8 cellular contexts compared by ENCODE assay signal in genomic region chr6:124870611-124871201, GRCh38.
A peak's percentile ranks its signal among the peaks of the same experiment; 100 is the strongest.
DNase-seq lines count a peak whose midpoint lies in the region; ATAC-seq and TF ChIP-seq lines count a peak whose summit lies in the region.

No MANE protein-coding gene starts in this region.

- peaks cover 12% of the 10 kb centered on the region for H3K4me1 Mint-ChIP-seq in endothelial cell (ENCODE audit: unreplicated experiment)

- peak; percentile 36; the same call in 1 of the 2 replicates for TF ChIP-seq CTCF in GM12874 (IDR thresholded peaks at IDR 0.05; ENCODE audit: insufficient read depth, low read depth, low read length)
- peak; percentile 57 for TF ChIP-seq CTCF in endothelial cell (IDR thresholded peaks at IDR 0.05; ENCODE audit: unreplicated experiment)

- H3K4me3 Mint-ChIP-seq in endothelial cell (ENCODE audit: unreplicated experiment), result no peak overlapping the region

- DNase-seq in NCI-H69 (lab: John Stamatoyannopoulos, UW), result peak; percentile 78
- no peak for DNase-seq in endothelial cell (ENCODE audit: low spot score)
- peak; percentile 44 for DNase-seq in renal cortical epithelial cell (ENCODE audit: low read depth)
- no peak for DNase-seq in MV-4-11 (lab: John Stamatoyannopoulos, UW)
- no peak for DNase-seq in HPDE6-E6E7 (ENCODE audit: extremely low spot score)
- no peak for DNase-seq in COLO668 (lab: John Stamatoyannopoulos, UW; ENCODE audit: unreplicated experiment)

- ATAC-seq in HG03521 (IDR thresholded peaks at IDR 0.05; ENCODE audit: unreplicated experiment), result no peak

- H3K9me3 Mint-ChIP-seq in endothelial cell (ENCODE audit: unreplicated experiment), result no peaks in the 10 kb centered on the region

- no peaks in the 10 kb centered on the region for H3K27me3 Mint-ChIP-seq in endothelial cell (ENCODE audit: unreplicated experiment)

- H3K36me3 Mint-ChIP-seq in endothelial cell (ENCODE audit: low read depth, unreplicated experiment), result no peaks in the 10 kb centered on the region

- H3K27ac Mint-ChIP-seq in endothelial cell (ENCODE audit: unreplicated experiment), result no peak overlapping the region

Comparison
In these comparisons a context has a peak if more than half of its experiments do, and no peak if none do; other contexts are left out.
1. DNase-seq: peak in NCI-H69 (single experiment) and renal cortical epithelial cell (single experiment); none in endothelial cell (single experiment), MV-4-11 (single experiment), HPDE6-E6E7 (single experiment) and COLO668 (single experiment).